In the genomic region with DNA sequence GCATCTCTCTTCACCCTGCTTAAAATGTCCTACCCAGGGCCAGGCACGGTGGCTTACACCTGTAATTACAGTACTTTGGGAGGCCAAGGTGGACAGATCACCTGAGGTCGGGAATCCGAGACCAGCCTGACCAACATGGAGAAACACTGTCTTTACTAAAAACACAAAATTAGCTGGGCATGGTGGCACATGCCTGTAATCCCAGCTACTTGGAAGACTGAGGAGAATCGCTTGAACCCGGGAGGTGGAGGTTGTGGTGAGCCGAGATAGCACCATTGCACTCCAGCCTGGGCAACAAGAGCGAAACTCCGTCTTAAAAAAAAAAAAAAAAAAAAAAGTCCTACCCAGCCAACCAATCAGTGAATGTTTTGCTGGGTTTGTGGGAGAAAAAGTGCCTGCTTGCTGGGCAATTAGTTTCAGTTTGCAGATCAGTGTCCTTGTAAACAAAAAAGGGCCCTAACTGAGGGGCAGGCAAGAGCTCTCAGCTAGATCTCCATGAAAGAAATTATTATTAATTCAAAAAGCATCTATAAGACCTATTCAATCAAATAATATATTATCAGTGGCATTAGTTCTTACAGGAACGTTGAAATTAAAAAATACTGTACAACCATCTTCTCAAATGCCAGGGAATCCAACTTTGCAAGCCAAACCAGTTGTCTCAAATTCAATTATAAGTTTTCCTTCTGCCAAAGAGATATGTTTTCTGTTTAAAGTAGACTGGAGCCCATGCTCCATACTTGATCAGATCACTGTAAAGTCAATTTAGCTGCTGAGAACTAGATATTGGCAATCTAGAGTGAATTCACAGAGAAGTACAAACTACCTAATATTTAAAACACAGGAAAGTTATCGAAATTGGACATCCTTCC, we compare ENCODE assay signal across 1 cellular context.
TF ChIP-seq lines count a peak whose summit lies in the region.

No MANE protein-coding gene starts in this region.

TF ChIP-seq in endothelial cell of umbilical vein, 7 proteins besides CTCF, POLR2A, EP300 and RAD21 (continued from another document):
- TF ChIP-seq GATA2 (IDR thresholded peaks at IDR 0.05; ENCODE audit: insufficient read depth, insufficient read length, low read depth, low read length), result no peak
- TF ChIP-seq POLR2AphosphoS5 (IDR thresholded peaks at IDR 0.05; ENCODE audit: insufficient read depth, low read depth, low read length), result no peak
